21 cellular contexts compared by ENCODE assay signal in genomic region chr2:105494683-105495425, GRCh38.
A peak's percentile ranks its signal among the peaks of the same experiment; 100 is the strongest.
DNase-seq lines count a peak whose midpoint lies in the region; FAIRE-seq and TF ChIP-seq lines count a peak whose summit lies in the region.
"Had no signal": no experiment of that assay in that cellular context is flagged by ENCODE, and none has a peak within 500 bp of the region (broad histone marks: within the 10 kb centered on the region; RNA-seq: fewer than 3 reads in every experiment).

No MANE protein-coding gene starts in this region.

- no peak overlapping the region for H4K91ac ChIP-seq in neuronal stem cell (ENCODE audit: low read depth, low read length, poor library complexity)

- H3K36me3 ChIP-seq in left ventricle myocardium inferior (peaks cover 3% of the 10 kb centered on the region), neuronal stem cell (replicated peaks in 1 of 2; ENCODE audit: control insufficient read depth in 2 of 2, insufficient read depth in 2 of 2, low read length in 2 of 2) (no peaks in the 10 kb centered on the region), transverse colon (no peaks in the 10 kb centered on the region)
- H3K36me3 ChIP-seq: BLaER1 treated with 17β-estradiol and CSF1 and Interleukin-3, amounts not matched to agents 10 nM and 100 nM had no signal

- no peak overlapping the region for H2BK120ac ChIP-seq in neuronal stem cell (ENCODE audit: low read depth, low read length)

- H3K79me1 ChIP-seq in neuronal stem cell (ENCODE audit: low read depth, low read length): no peaks in the 10 kb centered on the region

- no peaks in the 10 kb centered on the region for H3K36me3 Mint-ChIP-seq in activated CD4-positive, alpha-beta T cell treated with anti-CD3 and anti-CD28 coated beads, Interleukin-2, amount 10 ng/mL, durations not matched to agents 24 days and 14 days (ENCODE audit: low read depth)

- H3K14ac ChIP-seq in neuronal stem cell (ENCODE audit: low read length): no peak overlapping the region

- in situ Hi-C loops in transverse colon (cut with MboI; ENCODE audit: low pct_ligation_motif_present in 1 of 4, low pct_unique_long_range_greater_than_20kb in 1 of 4, low sequenced_read_pairs in 3 of 4): no loop called here

- H2BK5ac ChIP-seq in neuronal stem cell (ENCODE audit: low read length): no peak overlapping the region

- no peak overlapping the region for H2BK15ac ChIP-seq in neuronal stem cell (ENCODE audit: low read length)

- POLR2A ChIA-PET in RWPE1 (lab: Yijun Ruan, JAX; ENCODE audit: low non-redundant PET): no interaction called here

- no peak overlapping the region for H2AK5ac ChIP-seq in neuronal stem cell (ENCODE audit: low read depth, low read length)

- peak overlapping the region; percentile 31 for H3K4me3 ChIP-seq in left ventricle myocardium inferior
- H3K4me3 ChIP-seq in neuronal stem cell (ENCODE audit: low read length in 2 of 2): no peak overlapping the region
- no peak overlapping the region for H3K4me3 ChIP-seq in transverse colon
- H3K4me3 ChIP-seq: BLaER1 treated with 17β-estradiol and CSF1 and Interleukin-3, amounts not matched to agents 10 nM and 100 nM had no signal

- H4K8ac ChIP-seq in neuronal stem cell (ENCODE audit: low read depth, low read length): no peak overlapping the region

- intact Hi-C loops in activated CD4-positive, alpha-beta T cell treated with anti-CD3 and anti-CD28 coated beads, Interleukin-2, amount 10 ng/mL, durations not matched to agents 24 days and 14 days (cut with micrococcal nuclease): no loop called here
- intact Hi-C loops in left ventricle myocardium inferior (cut with micrococcal nuclease) (loop anchor here (10.0 kb wide), 1 partner anchor 60 kb away; no protein-coding TSS in a partner anchor), transverse colon (cut with DNase I; ENCODE audit: low total_unique reads) (no loop called here)

- H3K27me3 ChIP-seq in left ventricle myocardium inferior (ENCODE audit: low read depth) (no peaks in the 10 kb centered on the region), neuronal stem cell (ENCODE audit: control insufficient read depth in 3 of 3, insufficient read depth in 3 of 3, low read depth in 1 of 3, low read length in 3 of 3) (no peaks in the 10 kb centered on the region), transverse colon (no peaks in the 10 kb centered on the region)
- H3K27me3 ChIP-seq: BLaER1 treated with 17β-estradiol and CSF1 and Interleukin-3, amounts not matched to agents 10 nM and 100 nM had no signal

- TF ChIP-seq POLR2A in transverse colon (IDR thresholded peaks at IDR 0.05): no peak
- no peak for TF ChIP-seq POLR2A in H54 (IDR thresholded peaks at IDR 0.05; ENCODE audit: low read depth, low read length)

- CTCF ChIA-PET in RWPE1 (lab: Yijun Ruan, JAX): interaction anchor here (0.6 kb wide), 1 partner anchor 26 kb away, joined by 3 read pairs; no protein-coding TSS in a partner anchor

- TF ChIP-seq CTCF in left ventricle myocardium inferior (IDR thresholded peaks at IDR 0.05; ENCODE audit: borderline replicate concordance) (no peak), transverse colon (IDR thresholded peaks at IDR 0.05) (no peak), RWPE1 (conservative IDR thresholded peaks at IDR 0.05; ENCODE audit: low read depth) (no peak)

- DNase-seq in activated CD4-positive, alpha-beta T cell treated with anti-CD3 and anti-CD28 coated beads, Interleukin-2, amount 10 ng/mL, durations not matched to agents 24 days and 14 days: peak; percentile 46
- DNase-seq in activated CD4-positive, alpha-beta T cell treated with anti-CD3 and anti-CD28 coated beads, Interleukin-2, amount 50 U/mL, for 1 hour: no peak
- peak; percentile 79 for DNase-seq in left ventricle myocardium inferior
- no peak for DNase-seq in neuronal stem cell (ENCODE audit: low spot score)
- peak; percentile 56 for DNase-seq in transverse colon
- no peak for DNase-seq in H54 (ENCODE audit: insufficient read length, low spot score)
- no peak for DNase-seq in T-helper 2 cell
- DNase-seq in RWPE1 (ENCODE audit: low spot score): no peak
- DNase-seq: 8988T, GF-D8, HFFc6, NCI-H1436 treated with DMSO at 0.1 percent for 48 hours, NCI-H2029 treated with DMSO at 0.1 percent for 48 hours, NCI-H2171 treated with DMSO at 0.1 percent for 48 hours, NCI-H446 treated with DMSO at 0.1 percent for 48 hours, OCI-M1 had no signal

- H2BK12ac ChIP-seq in neuronal stem cell (ENCODE audit: low read length): no peak overlapping the region

- no peak overlapping the region for H3K4me3 Mint-ChIP-seq in activated CD4-positive, alpha-beta T cell treated with anti-CD3 and anti-CD28 coated beads, Interleukin-2, amount 10 ng/mL, durations not matched to agents 24 days and 14 days
- H3K4me3 Mint-ChIP-seq: HFFc6 had no signal

- H3K18ac ChIP-seq in neuronal stem cell (ENCODE audit: low read length): peak overlapping the region; percentile 45

- H3K23ac ChIP-seq in neuronal stem cell (ENCODE audit: low read depth, low read length, poor library complexity): peak overlapping the region; percentile 28

- H2AFZ ChIP-seq in neuronal stem cell (ENCODE audit: low read length): no peak overlapping the region

- H3K27ac ChIP-seq in left ventricle myocardium inferior (replicated peaks) (peak overlapping the region; percentile 95), neuronal stem cell (replicated peaks; ENCODE audit: low read length) (no peak overlapping the region), transverse colon (peak overlapping the region in 2 of 4 donors; percentile 17 to 35), RWPE1 (no peak overlapping the region)
- H3K27ac ChIP-seq: KMS-11 had no signal

- TF ChIP-seq EP300 in transverse colon (IDR thresholded peaks at IDR 0.05; ENCODE audit: low read depth): no peak

- H3K9me3 ChIP-seq in left ventricle myocardium inferior (replicated peaks): peaks cover 29% of the 10 kb centered on the region
- H3K9me3 ChIP-seq in neuronal stem cell (replicated peaks in 1 of 2; ENCODE audit: control insufficient read depth in 2 of 2, insufficient read depth in 1 of 2, low read depth in 1 of 2, low read length in 2 of 2): no peaks in the 10 kb centered on the region
- H3K9me3 ChIP-seq in transverse colon: peaks cover 5 to 9% of the 10 kb centered on the region in 2 donors

- no CpG with 5 or more reads among the region's 13 CpGs for WGBS in neuronal stem cell (ENCODE audit: extremely low coverage in 2 of 2, insufficient read length in 2 of 2, insufficient replicate concordance in 1 of 2), 2 donors
- 55 to 68% methylated on average over 4 to 13 of the region's 13 CpGs for WGBS in transverse colon (ENCODE audit: low coverage in 1 of 2), 2 donors

- peaks cover 59% of the 10 kb centered on the region for H3K4me1 ChIP-seq in left ventricle myocardium inferior
- H3K4me1 ChIP-seq in neuronal stem cell (ENCODE audit: control insufficient read depth in 2 of 2, insufficient read depth in 1 of 2, low read depth in 1 of 2, low read length in 2 of 2): peaks cover 0 to 5% of the 10 kb centered on the region in 2 donors
- peaks cover 0 to 22% (median 5%) of the 10 kb centered on the region in 4 donors for H3K4me1 ChIP-seq in transverse colon

- no peak overlapping the region for H3K27ac Mint-ChIP-seq in activated CD4-positive, alpha-beta T cell treated with anti-CD3 and anti-CD28 coated beads, Interleukin-2, amount 10 ng/mL, durations not matched to agents 24 days and 14 days
- H3K27ac Mint-ChIP-seq: HFFc6 had no signal

- peaks cover 21% of the 10 kb centered on the region for H3K27me3 Mint-ChIP-seq in activated CD4-positive, alpha-beta T cell treated with anti-CD3 and anti-CD28 coated beads, Interleukin-2, amount 10 ng/mL, durations not matched to agents 24 days and 14 days

- H3K4me2 ChIP-seq in neuronal stem cell (ENCODE audit: insufficient read depth, low read length, poor library complexity, severe bottlenecking): no peak overlapping the region
- H3K4me2 ChIP-seq: KMS-11 had no signal

- no peak overlapping the region for H3K9ac ChIP-seq in neuronal stem cell (ENCODE audit: low read depth, low read length, poor library complexity)
- H3K9ac ChIP-seq: BLaER1 treated with 17β-estradiol and CSF1 and Interleukin-3, amounts not matched to agents 10 nM and 100 nM; KMS-11 had no signal

- peaks cover 4% of the 10 kb centered on the region for H3K9me3 Mint-ChIP-seq in activated CD4-positive, alpha-beta T cell treated with anti-CD3 and anti-CD28 coated beads, Interleukin-2, amount 10 ng/mL, durations not matched to agents 24 days and 14 days

- FAIRE-seq in H54 (lab: Jason Lieb, UNC): no peak
- FAIRE-seq: GM12891, GM18507, HepG2 had no signal

- H3K4ac ChIP-seq in neuronal stem cell (ENCODE audit: low read length): no peak overlapping the region

- H3K4me1 Mint-ChIP-seq in activated CD4-positive, alpha-beta T cell treated with anti-CD3 and anti-CD28 coated beads, Interleukin-2, amount 10 ng/mL, durations not matched to agents 24 days and 14 days: no peaks in the 10 kb centered on the region

Comparison
In these comparisons a context has a peak if more than half of its experiments do, and no peak if none do; other contexts are left out.
1. DNase-seq: peak in activated CD4-positive, alpha-beta T cell treated with anti-CD3 and anti-CD28 coated beads, Interleukin-2, amount 10 ng/mL, durations not matched to agents 24 days and 14 days (single experiment), left ventricle myocardium inferior (single experiment) and transverse colon (single experiment); none in activated CD4-positive, alpha-beta T cell treated with anti-CD3 and anti-CD28 coated beads, Interleukin-2, amount 50 U/mL, for 1 hour (single experiment), neuronal stem cell (single experiment), H54 (single experiment), T-helper 2 cell (0 of 5) and RWPE1 (single experiment).